8 cellular contexts compared by ENCODE assay signal in genomic region chr2:231361701-231362588, GRCh38. TPM values are rescaled to one million over a fixed set of nuclear protein-coding genes. Genes with fewer than 3 reads are reported as not detected.
DNase-seq lines count a peak whose midpoint lies in the region; ATAC-seq and TF ChIP-seq lines count a peak whose summit lies in the region.

No MANE protein-coding gene starts in this region.

- TF ChIP-seq POLR2A in adrenal gland (IDR thresholded peaks at IDR 0.05) (no peak), tibial nerve (IDR thresholded peaks at IDR 0.05) (no peak)

- TF ChIP-seq CTCF in GM12873 (IDR thresholded peaks at IDR 0.05; ENCODE audit: insufficient read depth, low read depth, low read length, missing control alignments), result peak; percentile 53
- peak; percentile 5 for TF ChIP-seq CTCF in GM20000 (IDR thresholded peaks at IDR 0.05; ENCODE audit: extremely low read depth, missing control alignments)
- TF ChIP-seq CTCF in adrenal gland (IDR thresholded peaks at IDR 0.05), result peak in 3 of 6 experiments; percentile 16 to 28 (median 19)
- peak in 2 of 5 experiments; percentile 10 to 11 for TF ChIP-seq CTCF in tibial nerve (IDR thresholded peaks at IDR 0.05)

- ATAC-seq in HG03469 (IDR thresholded peaks at IDR 0.05; ENCODE audit: unreplicated experiment) (peak; percentile 95), esophagus mucosa (no peak)

- DNase-seq in GM20000 (ENCODE audit: low spot score) (peak; percentile 90), adrenal gland (peak in 1 of 7 donors; percentile 13), tibial nerve (ENCODE audit: low spot score in 2 of 2) (no peak), NCI-H446 (lab: John Stamatoyannopoulos, UW) (no peak)

- no peak overlapping the region for H3K4me3 ChIP-seq in adrenal gland
- H3K4me3 ChIP-seq in subcutaneous abdominal adipose tissue (ENCODE audit: low read depth in 1 of 5, low read length in 5 of 5), result no peak overlapping the region
- no peak overlapping the region for H3K4me3 ChIP-seq in tibial nerve

- H3K36me3 ChIP-seq in adrenal gland (replicated peaks in 1 of 2), result peaks cover 0 to 5% of the 10 kb centered on the region in 2 donors
- no peaks in the 10 kb centered on the region for H3K36me3 ChIP-seq in subcutaneous abdominal adipose tissue (ENCODE audit: control insufficient read depth in 5 of 5, insufficient read depth in 5 of 5, low read length in 5 of 5)
- peaks cover 0 to 33% (median 0%) of the 10 kb centered on the region in 3 donors for H3K36me3 ChIP-seq in tibial nerve

- intact Hi-C loops in adrenal gland (cut with DNase I), result no loop called here

- H3K27me3 ChIP-seq in adrenal gland (no peaks in the 10 kb centered on the region), subcutaneous abdominal adipose tissue (ENCODE audit: control insufficient read depth in 5 of 5, insufficient read depth in 4 of 5, low read length in 5 of 5) (no peaks in the 10 kb centered on the region), tibial nerve (no peaks in the 10 kb centered on the region)

- WGBS in adrenal gland, 4 donors, result 75 to 90% (median 80%) methylated on average over 12 of the region's 12 CpGs
- WGBS in tibial nerve, 2 donors, result 70 to 74% methylated on average over 12 of the region's 12 CpGs

- TF ChIP-seq EP300 in tibial nerve (IDR thresholded peaks at IDR 0.05), result no peak

- no peaks in the 10 kb centered on the region for H3K4me1 ChIP-seq in adrenal gland (replicated peaks in 1 of 2)
- peaks cover 0 to 20% (median 17%) of the 10 kb centered on the region in 5 donors for H3K4me1 ChIP-seq in subcutaneous abdominal adipose tissue (ENCODE audit: control insufficient read depth in 5 of 5, insufficient read depth in 5 of 5, low read length in 5 of 5)
- H3K4me1 ChIP-seq in tibial nerve, result peaks cover 0 to 13% (median 1%) of the 10 kb centered on the region in 4 donors

- no peaks in the 10 kb centered on the region for H3K9me3 ChIP-seq in adrenal gland (replicated peaks in 1 of 3)
- H3K9me3 ChIP-seq in subcutaneous abdominal adipose tissue (ENCODE audit: control insufficient read depth in 5 of 5, low read length in 5 of 5), result no peaks in the 10 kb centered on the region
- no peaks in the 10 kb centered on the region for H3K9me3 ChIP-seq in tibial nerve

- H3K9ac ChIP-seq in subcutaneous abdominal adipose tissue (ENCODE audit: low read length in 5 of 5), result no peak overlapping the region

- peak overlapping the region in 3 of 5 donors; percentile 15 to 72 (median 72) for H3K27ac ChIP-seq in adrenal gland
- peak overlapping the region; percentile 37 for H3K27ac ChIP-seq in subcutaneous abdominal adipose tissue (ENCODE audit: low read depth, low read length)
- H3K27ac ChIP-seq in tibial nerve, result peak overlapping the region in 2 of 4 donors; percentile 36 to 53

RNA-seq across cellular contexts. Expression of gene B3GNT7, which starts 33.6 kb away (rescaled TPM):
- 10 to 100 TPM; 36.6 to 71.6 (median 50.9) TPM for total RNA-seq in adrenal gland
- polyA plus RNA-seq in adrenal gland, result 10 to 100 TPM in 2 of 3 donors, 1 to 10 TPM in 1; 3.1 to 12.6 (median 11.6) TPM
- total RNA-seq in tibial nerve, result 1 to 10 TPM; 2.6 to 3.3 (median 3.0) TPM
- 5.5 TPM for total RNA-seq in esophagus mucosa
